In the genomic region with DNA sequence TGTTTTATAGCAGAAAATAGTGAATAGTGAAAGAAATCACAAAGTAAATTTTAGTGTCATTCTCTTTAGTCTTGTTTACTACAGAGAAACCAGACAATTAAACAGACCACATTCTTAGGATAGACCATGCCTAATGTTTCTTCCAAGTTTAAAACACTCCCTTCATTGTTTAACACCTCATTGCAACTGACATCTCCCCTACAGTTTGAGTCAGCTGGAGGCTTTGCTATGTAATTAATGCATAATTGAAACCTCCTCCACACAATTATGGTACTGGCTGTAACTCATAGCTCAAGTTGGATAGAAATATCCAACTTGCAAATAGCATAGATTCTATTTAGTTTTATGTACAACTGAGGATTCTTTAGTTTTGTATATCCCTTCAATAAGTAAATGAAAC, we compare ENCODE assay signal across 22 cellular contexts. TPM values are rescaled to one million over a fixed set of nuclear protein-coding genes. Genes with fewer than 3 reads are reported as not detected.
DNase-seq lines count a peak whose midpoint lies in the region; ATAC-seq and TF ChIP-seq lines count a peak whose summit lies in the region.
"Had no signal": no experiment of that assay in that cellular context is flagged by ENCODE, and none has a peak within 500 bp of the region (broad histone marks: within the 10 kb centered on the region; RNA-seq: fewer than 3 reads in every experiment).

No MANE protein-coding gene starts in this region.

- no peak overlapping the region for H3K4me3 ChIP-seq in mucosa of descending colon
- H3K4me3 ChIP-seq in right cardiac atrium (ENCODE audit: low read length): no peak overlapping the region
- H3K4me3 ChIP-seq: gastroesophageal sphincter, ovary, smooth muscle cell, uterus had no signal

- TF ChIP-seq CTCF in mucosa of descending colon (IDR thresholded peaks at IDR 0.05): no peak

- intact Hi-C loops in mucosa of descending colon (cut with DNase I, micrococcal nuclease): no loop called here
- intact Hi-C loops in right cardiac atrium (cut with DNase I): no loop called here

- H3K4me1 ChIP-seq in mucosa of descending colon (ENCODE audit: low read depth) (no peaks in the 10 kb centered on the region), right cardiac atrium (ENCODE audit: control insufficient read depth, insufficient read depth, low read length) (no peaks in the 10 kb centered on the region)
- H3K4me1 ChIP-seq: uterus had no signal

- no peak for ATAC-seq in mucosa of descending colon
- no peak for ATAC-seq in GM19023 (IDR thresholded peaks at IDR 0.05; ENCODE audit: unreplicated experiment)
- ATAC-seq in right cardiac atrium: no peak
- ATAC-seq: activated T-cell treated with anti-CD3 and anti-CD28 coated beads, Interleukin-2, amount 50 U/mL, for 4 hours; gastroesophageal sphincter had no signal

- TF ChIP-seq EP300 in Ishikawa (IDR thresholded peaks at IDR 0.05; ENCODE audit: borderline replicate concordance): 0 out of 2 replicates have a peak, but pooled peaks have one; percentile 21

- H3K9me3 ChIP-seq in mucosa of descending colon: no peaks in the 10 kb centered on the region
- H3K9me3 ChIP-seq in right cardiac atrium (ENCODE audit: control insufficient read depth, low read length): no peaks in the 10 kb centered on the region
- H3K9me3 ChIP-seq: gastroesophageal sphincter, ovary, uterus had no signal

- no peaks in the 10 kb centered on the region for H3K27me3 ChIP-seq in right cardiac atrium (ENCODE audit: control insufficient read depth, insufficient read depth)
- H3K27me3 ChIP-seq: gastroesophageal sphincter, ovary, uterus had no signal

- TF ChIP-seq RAD21 in Ishikawa (IDR thresholded peaks at IDR 0.05; ENCODE audit: low read depth): no peak

- no peak overlapping the region for H3K27ac ChIP-seq in right cardiac atrium (ENCODE audit: low read length)
- H3K27ac ChIP-seq: ovary, uterus had no signal

- DNase-seq in COLO829 (ENCODE audit: low spot score) (peak; percentile 77), cerebellar cortex (ENCODE audit: low spot score) (peak; percentile 28), myocyte (ENCODE audit: low read depth) (peak; percentile 8), mucosa of descending colon (no peak), right cardiac atrium (no peak)
- no peak for DNase-seq in NK-92 treated with Interleukin-12 subunit alpha and Interleukin-12 subunit beta, amount 100 ng/mL, for 24 hours (lab: John Stamatoyannopoulos, UW)
- DNase-seq: activated B cell treated with CpG ODN at 0.5 μM for 24 hours; activated CD4-positive, alpha-beta memory T cell treated with anti-CD3 and anti-CD28 coated beads, Interleukin-2, amount 10 ng/mL, durations not matched to agents 7 days and 5 days; activated naive CD4-positive, alpha-beta T cell treated with anti-CD3 and anti-CD28 coated beads, Interleukin-2, amount 50 U/mL, for 16 hours; activated T-cell treated with anti-CD3 and anti-CD28 coated beads, Interleukin-2, amount 50 U/mL, for 4 hours; NCI-H187 treated with DMSO at 0.1 percent for 48 hours; NCI-H446 treated with DMSO at 0.1 percent for 48 hours; ovary; SHP77 treated with DMSO at 0.1 percent for 48 hours; stimulated activated CD4-positive, alpha-beta T cell treated with anti-CD3 and anti-CD28 coated beads, Interleukin-4, amount 100 ng/mL, for 24 hours; uterus had no signal

- H3K36me3 ChIP-seq in mucosa of descending colon (ENCODE audit: low read depth): no peaks in the 10 kb centered on the region
- H3K36me3 ChIP-seq: ovary, uterus had no signal

TF ChIP-seq in Ishikawa, 13 proteins besides CTCF, POLR2A, EP300 and RAD21:
- no peak for TF ChIP-seq CREB1 (IDR thresholded peaks at IDR 0.05; ENCODE audit: low read depth)
- TF ChIP-seq TEAD4 (IDR thresholded peaks at IDR 0.05): peak; percentile 37; the same call in 1 of the 2 replicates

RNA-seq across cellular contexts. Expression of a gene that starts 35.2 kb away (rescaled TPM):
- 9.9 and 16.8 TPM in 2 replicates for total RNA-seq in myocyte
- 14.5 TPM for polyA plus RNA-seq in myocyte (2012)
- total RNA-seq in mucosa of descending colon: 1 to 10 TPM in 1 of 3 donors, under 1 TPM in 2; 0.43 to 1.5 (median 0.67) TPM
- 10 to 100 TPM; 36.4 to 73.5 (median 57.0) TPM for total RNA-seq in right cardiac atrium
- polyA plus RNA-seq in right cardiac atrium: 25.5 TPM
- total RNA-seq: activated B cell treated with CpG ODN at 0.5 μM for 24 hours, endothelial cell of umbilical vein, OCI-LY7, smooth muscle cell had no signal
- polyA plus RNA-seq: endothelial cell of umbilical vein, smooth muscle cell had no signal

Comparison
In these comparisons a context has a peak if more than half of its experiments do, and no peak if none do; other contexts are left out.
1. DNase-seq: peak in COLO829 (single experiment), cerebellar cortex (single experiment) and myocyte (single experiment); none in mucosa of descending colon (0 of 3), NK-92 treated with Interleukin-12 subunit alpha and Interleukin-12 subunit beta, amount 100 ng/mL, for 24 hours (single experiment) and right cardiac atrium (0 of 3).